In the genomic region with DNA sequence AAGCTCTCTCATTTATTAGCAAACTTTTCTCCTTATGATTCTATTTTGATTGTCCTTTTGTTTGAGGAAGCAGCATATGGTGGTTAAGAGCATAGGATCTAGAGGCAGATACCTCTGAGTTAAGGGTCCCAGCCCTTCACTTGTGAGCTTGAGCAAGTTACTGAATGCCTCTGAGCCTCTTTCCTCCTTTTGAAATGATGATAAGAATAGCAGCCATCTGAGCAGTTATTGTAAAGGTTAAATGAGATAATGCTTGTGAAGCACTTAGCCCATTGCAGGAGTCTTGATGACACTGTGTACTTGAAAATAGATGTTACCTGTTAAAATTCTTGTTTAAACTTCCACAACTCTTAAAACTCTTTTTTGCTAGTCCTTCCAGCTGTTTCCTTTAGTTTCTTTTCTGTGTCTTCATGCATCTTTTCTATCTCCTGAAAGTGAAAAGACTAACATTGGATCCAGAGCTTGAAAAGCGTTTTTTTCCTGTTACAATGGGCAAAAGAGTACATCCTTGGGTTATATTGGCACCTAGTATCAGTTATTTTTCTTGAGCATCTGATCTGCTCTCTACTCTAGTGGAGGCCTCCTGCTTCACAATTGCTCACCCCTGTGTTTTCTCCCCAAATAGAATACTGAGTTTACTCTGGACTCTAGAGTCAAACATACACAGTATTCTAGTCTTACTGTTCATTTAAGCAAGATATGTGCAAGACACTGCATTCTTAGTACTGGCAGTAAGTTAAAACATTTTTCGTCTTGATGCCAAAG, we compare ENCODE assay signal across 8 cellular contexts. TPM values are rescaled to one million over a fixed set of nuclear protein-coding genes. Genes with fewer than 3 reads are reported as not detected.
A peak's percentile ranks its signal among the peaks of the same experiment; 100 is the strongest.
DNase-seq lines count a peak whose midpoint lies in the region; ATAC-seq and TF ChIP-seq lines count a peak whose summit lies in the region.

No MANE protein-coding gene starts in this region.

- peak overlapping the region in 54 of 59 donors; percentile 72 to 100 (median 96) for H3K4me3 ChIP-seq in dorsolateral prefrontal cortex
- H3K4me3 ChIP-seq in neuron (ENCODE audit: low read length) = peak overlapping the region; percentile 73
- no peak overlapping the region for H3K4me3 ChIP-seq in mucosa of descending colon

- no peaks in the 10 kb centered on the region for H3K27me3 ChIP-seq in dorsolateral prefrontal cortex
- no peaks in the 10 kb centered on the region for H3K27me3 ChIP-seq in neuron (ENCODE audit: insufficient read depth, low read length)

- no peak overlapping the region for H2AFZ ChIP-seq in neuron (ENCODE audit: low read depth, low read length)

- ATAC-seq in GM21786 (IDR thresholded peaks at IDR 0.05; ENCODE audit: unreplicated experiment) (no peak), mucosa of descending colon (no peak), GM18907 (IDR thresholded peaks at IDR 0.05; ENCODE audit: unreplicated experiment) (no peak)

- H3K36me3 ChIP-seq in neuron (ENCODE audit: insufficient read depth, low read length) = no peaks in the 10 kb centered on the region
- H3K36me3 ChIP-seq in mucosa of descending colon (ENCODE audit: low read depth) = peaks cover 3% of the 10 kb centered on the region

- peak; percentile 32 for DNase-seq in EH (ENCODE audit: low read depth)
- peak; percentile 16 to 71 for DNase-seq in NCI-H524 (lab: John Stamatoyannopoulos, UW)
- DNase-seq in dorsolateral prefrontal cortex = no peak
- no peak for DNase-seq in mucosa of descending colon
- DNase-seq in NCI-H345 (lab: John Stamatoyannopoulos, UW) = no peak

- H3K9me3 ChIP-seq in neuron (ENCODE audit: low read length) (no peaks in the 10 kb centered on the region), mucosa of descending colon (no peaks in the 10 kb centered on the region)

- TF ChIP-seq CTCF in dorsolateral prefrontal cortex (IDR thresholded peaks at IDR 0.05 in 54 of 56, conservative IDR thresholded peaks at IDR 0.05 in 2 of 56; ENCODE audit: low read depth in 1 of 56, partially characterized antibody in 56 of 56) (no peak), mucosa of descending colon (IDR thresholded peaks at IDR 0.05) (no peak)

- intact Hi-C loops in dorsolateral prefrontal cortex (cut with DNase I) = loop anchor here (5.0 to 10.0 kb wide), 2 partner anchors 64 to 1454 kb away; a partner anchor contains a TSS
- intact Hi-C loops in mucosa of descending colon (cut with DNase I, micrococcal nuclease) = no loop called here

- H3K4me1 ChIP-seq in neuron (ENCODE audit: insufficient read depth, low read length) (peaks cover 26% of the 10 kb centered on the region), mucosa of descending colon (ENCODE audit: low read depth) (peaks cover 29% of the 10 kb centered on the region)

- peak overlapping the region in 6 of 59 donors; percentile 3 to 94 (median 12) for H3K27ac ChIP-seq in dorsolateral prefrontal cortex

RNA-seq across cellular contexts. Expression of a gene that starts 3.1 kb away (rescaled TPM):
- total RNA-seq in dorsolateral prefrontal cortex (100 to 1,000 TPM in 11 of 120 experiments, 10 to 100 TPM in 109; 54.8 to 115 (median 81.7) TPM), mucosa of descending colon (100 to 1,000 TPM in 1 of 3 donors, 10 to 100 TPM in 2; 66.9 to 112 (median 71.6) TPM)

Comparison
In these comparisons a context has a peak if more than half of its experiments do, and no peak if none do; other contexts are left out.
1. DNase-seq: peak in EH (single experiment) and NCI-H524 (2 of 2); none in dorsolateral prefrontal cortex (0 of 10), mucosa of descending colon (0 of 3) and NCI-H345 (single experiment).
2. intact Hi-C loops: an anchor here in dorsolateral prefrontal cortex (5.0 to 10.0 kb wide); none called in mucosa of descending colon.